1 cellular context compared by ENCODE assay signal in the genomic region with DNA sequence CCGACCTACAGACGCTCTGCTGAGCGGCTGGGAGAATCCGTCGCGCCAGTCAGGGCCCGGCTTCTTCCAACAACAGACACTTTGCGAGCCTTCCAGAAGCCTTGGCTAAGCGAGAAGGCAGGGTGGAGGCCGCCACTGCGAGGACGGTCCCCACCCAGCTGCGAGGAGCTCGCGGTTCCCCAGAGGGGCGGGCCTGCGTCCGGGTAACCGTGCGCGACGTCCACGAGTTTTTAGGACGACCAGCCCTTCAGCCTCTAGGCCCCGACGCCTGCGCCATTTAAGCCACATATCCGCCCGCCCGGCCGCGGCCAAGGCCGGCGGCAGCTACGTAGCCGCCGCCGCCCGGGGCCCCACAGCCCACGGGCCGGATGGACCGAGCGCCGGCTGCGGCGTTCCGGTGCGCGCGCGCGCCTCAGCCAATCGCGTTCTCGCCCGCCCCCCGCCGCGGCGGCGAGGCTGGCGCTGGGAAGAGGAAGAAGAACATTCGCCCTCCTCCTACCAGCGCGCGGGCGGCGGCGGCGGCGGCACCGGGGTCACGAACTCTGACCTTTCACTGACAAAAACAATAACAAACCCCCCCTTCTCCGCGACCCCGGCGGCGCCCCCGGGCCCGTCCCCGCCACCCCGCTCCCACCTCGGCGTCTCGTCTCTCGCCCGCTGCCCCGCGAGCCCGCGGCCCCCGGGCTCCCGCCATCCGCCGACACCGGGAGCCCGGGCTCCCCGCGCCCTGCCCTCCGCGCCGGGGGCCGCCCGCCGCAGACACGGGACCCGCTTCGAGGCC.
TF ChIP-seq lines count a peak whose summit lies in the region.

A gene (plus strand): TSS at position 479 of the 781 bp plus-strand sequence. CDS start 56,332 bp downstream, outside the sequence.

TF ChIP-seq in HepG2, 621 proteins besides CTCF, POLR2A, EP300 and RAD21 (continued from another document):
- TF ChIP-seq, protein P1, sequence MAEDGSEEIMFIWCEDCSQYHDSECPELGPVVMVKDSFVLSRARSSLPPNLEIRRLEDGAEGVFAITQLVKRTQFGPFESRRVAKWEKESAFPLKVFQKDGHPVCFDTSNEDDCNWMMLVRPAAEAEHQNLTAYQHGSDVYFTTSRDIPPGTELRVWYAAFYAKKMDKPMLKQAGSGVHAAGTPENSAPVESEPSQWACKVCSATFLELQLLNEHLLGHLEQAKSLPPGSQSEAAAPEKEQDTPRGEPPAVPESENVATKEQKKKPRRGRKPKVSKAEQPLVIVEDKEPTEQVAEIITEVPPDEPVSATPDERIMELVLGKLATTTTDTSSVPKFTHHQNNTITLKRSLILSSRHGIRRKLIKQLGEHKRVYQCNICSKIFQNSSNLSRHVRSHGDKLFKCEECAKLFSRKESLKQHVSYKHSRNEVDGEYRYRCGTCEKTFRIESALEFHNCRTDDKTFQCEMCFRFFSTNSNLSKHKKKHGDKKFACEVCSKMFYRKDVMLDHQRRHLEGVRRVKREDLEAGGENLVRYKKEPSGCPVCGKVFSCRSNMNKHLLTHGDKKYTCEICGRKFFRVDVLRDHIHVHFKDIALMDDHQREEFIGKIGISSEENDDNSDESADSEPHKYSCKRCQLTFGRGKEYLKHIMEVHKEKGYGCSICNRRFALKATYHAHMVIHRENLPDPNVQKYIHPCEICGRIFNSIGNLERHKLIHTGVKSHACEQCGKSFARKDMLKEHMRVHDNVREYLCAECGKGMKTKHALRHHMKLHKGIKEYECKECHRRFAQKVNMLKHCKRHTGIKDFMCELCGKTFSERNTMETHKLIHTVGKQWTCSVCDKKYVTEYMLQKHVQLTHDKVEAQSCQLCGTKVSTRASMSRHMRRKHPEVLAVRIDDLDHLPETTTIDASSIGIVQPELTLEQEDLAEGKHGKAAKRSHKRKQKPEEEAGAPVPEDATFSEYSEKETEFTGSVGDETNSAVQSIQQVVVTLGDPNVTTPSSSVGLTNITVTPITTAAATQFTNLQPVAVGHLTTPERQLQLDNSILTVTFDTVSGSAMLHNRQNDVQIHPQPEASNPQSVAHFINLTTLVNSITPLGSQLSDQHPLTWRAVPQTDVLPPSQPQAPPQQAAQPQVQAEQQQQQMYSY (CRISPR knock-in tag; IDR thresholded peaks at IDR 0.05), result no peak
